8 cellular contexts compared by ENCODE assay signal in genomic region chr1:176208034-176208433, GRCh38. TPM values are rescaled to one million over a fixed set of nuclear protein-coding genes. Genes with fewer than 3 reads are reported as not detected.
DNase-seq lines count a peak whose midpoint lies in the region; ATAC-seq, FAIRE-seq and TF ChIP-seq lines count a peak whose summit lies in the region.

No MANE protein-coding gene starts in this region.

- H3K4me3 Mint-ChIP-seq in activated CD4-positive, alpha-beta T cell treated with anti-CD3 and anti-CD28 coated beads, Interleukin-2, amount 10 ng/mL, durations not matched to agents 7 days and 5 days: peak overlapping the region; percentile 93
- peak overlapping the region; percentile 97 for H3K4me3 Mint-ChIP-seq in activated naive CD8-positive, alpha-beta T cell treated with anti-CD3 and anti-CD28 coated beads, Interleukin-2, amount 50 U/mL, for 24 hours

- DNase-seq in activated CD4-positive, alpha-beta T cell treated with anti-CD3 and anti-CD28 coated beads, Interleukin-2, amount 10 ng/mL, durations not matched to agents 7 days and 5 days: peak; percentile 12
- DNase-seq in activated CD4-positive, alpha-beta T cell treated with anti-CD3 and anti-CD28 coated beads, Interleukin-2, amount 50 U/mL, for 4 hours: no peak
- DNase-seq in activated naive CD8-positive, alpha-beta T cell treated with anti-CD3 and anti-CD28 coated beads, Interleukin-2, amount 50 U/mL, for 24 hours: no peak
- DNase-seq in left lung (no peak), GM19239 (ENCODE audit: insufficient read length, low spot score) (no peak)

- H3K4me1 Mint-ChIP-seq in activated CD4-positive, alpha-beta T cell treated with anti-CD3 and anti-CD28 coated beads, Interleukin-2, amount 10 ng/mL, durations not matched to agents 7 days and 5 days: peaks cover 19% of the 10 kb centered on the region
- peaks cover 41% of the 10 kb centered on the region for H3K4me1 Mint-ChIP-seq in activated naive CD8-positive, alpha-beta T cell treated with anti-CD3 and anti-CD28 coated beads, Interleukin-2, amount 50 U/mL, for 24 hours

- no peaks in the 10 kb centered on the region for H3K9me3 Mint-ChIP-seq in activated CD4-positive, alpha-beta T cell treated with anti-CD3 and anti-CD28 coated beads, Interleukin-2, amount 10 ng/mL, durations not matched to agents 7 days and 5 days
- no peaks in the 10 kb centered on the region for H3K9me3 Mint-ChIP-seq in activated naive CD8-positive, alpha-beta T cell treated with anti-CD3 and anti-CD28 coated beads, Interleukin-2, amount 50 U/mL, for 24 hours

- no peaks in the 10 kb centered on the region for H3K36me3 ChIP-seq in left lung
- no peaks in the 10 kb centered on the region for H3K36me3 ChIP-seq in thymus (ENCODE audit: control insufficient read depth, insufficient read depth)

- 53% methylated on average over 9 of the region's 9 CpGs for WGBS in thymus

- no peaks in the 10 kb centered on the region for H3K9me3 ChIP-seq in left lung
- H3K9me3 ChIP-seq in thymus (ENCODE audit: control insufficient read depth): no peaks in the 10 kb centered on the region

- CTCF ChIA-PET in activated CD4-positive, alpha-beta T cell treated with anti-CD3 and anti-CD28 coated beads, Interleukin-2, amount 10 ng/mL, durations not matched to agents 7 days and 5 days (lab: Charles Lee): interaction anchor here (1.4 kb wide), 1 partner anchor 12 kb away, joined by 4 read pairs; no protein-coding TSS in a partner anchor

- peak overlapping the region; percentile 91 to 95 for H3K4me3 ChIP-seq in left lung
- H3K4me3 ChIP-seq in thymus (ENCODE audit: low read length): peak overlapping the region; percentile 63

- no peak for FAIRE-seq in GM19239 (lab: Jason Lieb, UNC)

- H3K27ac Mint-ChIP-seq in activated CD4-positive, alpha-beta T cell treated with anti-CD3 and anti-CD28 coated beads, Interleukin-2, amount 10 ng/mL, durations not matched to agents 7 days and 5 days: peak overlapping the region; percentile 98
- H3K27ac Mint-ChIP-seq in activated naive CD8-positive, alpha-beta T cell treated with anti-CD3 and anti-CD28 coated beads, Interleukin-2, amount 50 U/mL, for 24 hours: peak overlapping the region; percentile 99

- H3K27me3 ChIP-seq in left lung (no peaks in the 10 kb centered on the region), thymus (ENCODE audit: control insufficient read depth, insufficient read depth) (no peaks in the 10 kb centered on the region)

- intact Hi-C loops in left lung (cut with DNase I): no loop called here

- POLR2A ChIA-PET in activated CD4-positive, alpha-beta T cell treated with anti-CD3 and anti-CD28 coated beads, Interleukin-2, amount 10 ng/mL, durations not matched to agents 7 days and 5 days (lab: Charles Lee): no interaction called here

- ATAC-seq in activated naive CD8-positive, alpha-beta T cell treated with anti-CD3 and anti-CD28 coated beads, Interleukin-2, amount 50 U/mL, for 24 hours: no peak
- no peak for ATAC-seq in left lung
- ATAC-seq in GM19397 (IDR thresholded peaks at IDR 0.05; ENCODE audit: unreplicated experiment): no peak
- no peak for ATAC-seq in HG03097 (IDR thresholded peaks at IDR 0.05; ENCODE audit: low FRiP score, unreplicated experiment)

- peak overlapping the region in 1 of 2 donors; percentile 99 for H3K27ac ChIP-seq in left lung
- peak overlapping the region; percentile 84 for H3K27ac ChIP-seq in thymus (ENCODE audit: low read depth)

- peaks cover 5% of the 10 kb centered on the region for H3K36me3 Mint-ChIP-seq in activated CD4-positive, alpha-beta T cell treated with anti-CD3 and anti-CD28 coated beads, Interleukin-2, amount 10 ng/mL, durations not matched to agents 7 days and 5 days (ENCODE audit: low read depth)
- H3K36me3 Mint-ChIP-seq in activated naive CD8-positive, alpha-beta T cell treated with anti-CD3 and anti-CD28 coated beads, Interleukin-2, amount 50 U/mL, for 24 hours (ENCODE audit: low read depth): peaks cover 18% of the 10 kb centered on the region

- TF ChIP-seq CTCF in left lung (IDR thresholded peaks at IDR 0.05): no peak

- no peaks in the 10 kb centered on the region for H3K27me3 Mint-ChIP-seq in activated CD4-positive, alpha-beta T cell treated with anti-CD3 and anti-CD28 coated beads, Interleukin-2, amount 10 ng/mL, durations not matched to agents 7 days and 5 days
- H3K27me3 Mint-ChIP-seq in activated naive CD8-positive, alpha-beta T cell treated with anti-CD3 and anti-CD28 coated beads, Interleukin-2, amount 50 U/mL, for 24 hours: peaks cover 2% of the 10 kb centered on the region

- H3K4me1 ChIP-seq in left lung (peaks cover 5 to 55% of the 10 kb centered on the region in 2 donors), thymus (ENCODE audit: control insufficient read depth, insufficient read depth, low read length) (peaks cover 16% of the 10 kb centered on the region)

RNA-seq across cellular contexts. Expression of gene COP1, which starts 0.9 kb away (rescaled TPM):
- 10 to 100 TPM; 41.9 to 47.2 TPM for total RNA-seq in activated CD4-positive, alpha-beta T cell treated with anti-CD3 and anti-CD28 coated beads, Interleukin-2, amount 10 ng/mL, durations not matched to agents 7 days and 5 days
- total RNA-seq in left lung: 10 to 100 TPM; 42.5 to 49.2 TPM
- 69.5 TPM for polyA plus RNA-seq in thymus
